18 cellular contexts compared by ENCODE assay signal in genomic region chr5:151408633-151409243, GRCh38. TPM values are rescaled to one million over a fixed set of nuclear protein-coding genes. Genes with fewer than 3 reads are reported as not detected.
DNase-seq lines count a peak whose midpoint lies in the region; ATAC-seq and TF ChIP-seq lines count a peak whose summit lies in the region.
"Had no signal": no experiment of that assay in that cellular context is flagged by ENCODE, and none has a peak within 500 bp of the region (broad histone marks: within the 10 kb centered on the region; RNA-seq: fewer than 3 reads in every experiment).

No MANE protein-coding gene starts in this region.

- TF ChIP-seq CTCF in neural crest cell (conservative IDR thresholded peaks at IDR 0.05) (no peak), GM13977 (IDR thresholded peaks at IDR 0.05; ENCODE audit: extremely low read depth, insufficient read depth, missing control alignments) (no peak)

- peaks cover 20% of the 10 kb centered on the region for H3K27me3 Mint-ChIP-seq in neural crest cell (ENCODE audit: low read depth)

- H3K36me3 Mint-ChIP-seq in neural crest cell (ENCODE audit: low read depth), result no peaks in the 10 kb centered on the region
- H3K36me3 Mint-ChIP-seq: IgD-negative memory B cell had no signal

- in situ Hi-C loops in GM13977 (cut with MboI; ENCODE audit: low pct_unique_long_range_greater_than_20kb, low sequenced_read_pairs, unreplicated experiment), result no loop called here

- no peaks in the 10 kb centered on the region for H3K9me3 Mint-ChIP-seq in neural crest cell

- DNase-seq in DMS53 (lab: John Stamatoyannopoulos, UW), result peak; percentile 87
- peak; percentile 20 for DNase-seq in MV-4-11 (lab: John Stamatoyannopoulos, UW)
- DNase-seq in dedifferentiated amniotic fluid mesenchymal stem cell (ENCODE audit: extremely low spot score), result peak; percentile 12
- no peak for DNase-seq in neural crest cell (ENCODE audit: low read depth, low spot score)
- no peak for DNase-seq in GDM1 (lab: John Stamatoyannopoulos, UW)
- no peak for DNase-seq in SIG-M5 treated with dmso at 0.1 percent for 504 hours (lab: John Stamatoyannopoulos, UW; ENCODE audit: unreplicated experiment)
- DNase-seq in GM13977 (ENCODE audit: low spot score), result no peak
- DNase-seq: C1 segment of cervical spinal cord; HCEC 1CT; NCI-H1092; NCI-H146; NCI-H226; NCI-H526 treated with DMSO at 0.1 percent for 48 hours; NK-92 treated with Interleukin-12 subunit alpha and Interleukin-12 subunit beta, amount 100 ng/mL, for 24 hours; RPMI8226; SIG-M5 had no signal

- peaks cover 8% of the 10 kb centered on the region for H3K4me1 Mint-ChIP-seq in neural crest cell
- H3K4me1 Mint-ChIP-seq: IgD-negative memory B cell had no signal

- H3K27ac Mint-ChIP-seq in neural crest cell (ENCODE audit: unreplicated experiment), result peak overlapping the region; percentile 24
- H3K27ac Mint-ChIP-seq: IgD-negative memory B cell had no signal

- H3K4me3 Mint-ChIP-seq in neural crest cell, result no peak overlapping the region
- H3K4me3 Mint-ChIP-seq: IgD-negative memory B cell had no signal

- ATAC-seq in HG03432 (IDR thresholded peaks at IDR 0.05; ENCODE audit: unreplicated experiment), result no peak

RNA-seq across cellular contexts. Expression of gene SLC36A1, which starts 38.7 kb away (rescaled TPM):
- 19.3 and 21.7 TPM in 2 replicates for total RNA-seq in neural crest cell

Comparison
In these comparisons a context has a peak if more than half of its experiments do, and no peak if none do; other contexts are left out.
1. DNase-seq: peak in DMS53 (single experiment), MV-4-11 (single experiment) and dedifferentiated amniotic fluid mesenchymal stem cell (single experiment); none in neural crest cell (single experiment), GDM1 (single experiment), SIG-M5 treated with dmso at 0.1 percent for 504 hours (single experiment) and GM13977 (single experiment).